ENCODE assay signal across 8 cellular contexts in the genomic region with DNA sequence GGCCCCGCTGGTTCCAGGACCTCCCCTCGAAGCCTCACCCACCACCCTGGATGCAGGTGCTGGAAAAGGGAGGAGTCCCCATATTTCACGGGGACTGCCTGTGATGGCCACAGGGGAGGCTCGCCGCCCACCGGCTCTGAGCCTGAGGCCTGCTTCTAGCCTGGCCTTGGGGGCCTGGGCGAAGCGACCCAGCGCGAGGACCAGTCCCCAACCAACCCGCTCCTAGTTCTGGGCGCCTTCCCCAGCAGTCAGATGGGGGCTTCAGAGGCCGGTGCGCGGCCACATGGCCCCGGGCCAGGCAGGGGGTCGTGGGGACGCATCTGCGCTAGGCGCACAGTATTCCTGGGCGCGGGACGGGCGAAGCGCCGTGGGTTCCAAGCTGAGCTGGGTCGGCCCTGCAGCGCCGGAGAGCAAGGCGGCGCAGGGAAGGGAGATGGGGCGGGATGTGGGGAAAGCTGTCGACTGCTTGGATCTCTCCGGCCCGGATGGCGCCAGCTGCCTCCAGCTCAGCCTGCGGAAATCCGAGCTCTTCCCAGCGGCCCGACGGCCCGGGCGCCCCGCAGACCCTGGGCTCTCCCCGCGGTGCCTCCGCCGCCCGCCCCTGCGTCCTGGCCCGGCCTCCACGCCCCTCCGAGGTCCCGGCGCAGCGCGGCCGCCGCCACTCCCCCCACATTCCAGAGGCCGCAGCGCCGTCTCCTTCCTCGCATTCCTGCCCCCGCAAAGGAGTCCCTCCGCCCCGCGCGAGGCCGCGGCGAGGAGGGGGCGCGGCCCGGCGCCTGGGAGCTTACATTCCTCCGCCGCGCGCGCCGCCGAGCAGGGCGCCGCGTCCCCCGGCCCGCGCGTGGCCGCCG. TPM values are rescaled to one million over a fixed set of nuclear protein-coding genes. Genes with fewer than 3 reads are reported as not detected.
A peak's percentile ranks its signal among the peaks of the same experiment; 100 is the strongest.
DNase-seq lines count a peak whose midpoint lies in the region; ATAC-seq, FAIRE-seq and TF ChIP-seq lines count a peak whose summit lies in the region.

Gene WTIP, plus strand, starts transcription at position 788 of the 851 bp plus-strand sequence. CDS start 217 bp downstream, outside the sequence.

- peak; percentile 73 to 82 for ATAC-seq in A549
- no peak for ATAC-seq in HG02642 (IDR thresholded peaks at IDR 0.05; ENCODE audit: poor library complexity, unreplicated experiment)

- peak within 1 kb of the TSS; percentile 87 for H3K9ac ChIP-seq in HUES64 (ENCODE audit: low read depth, low read length)

- peak within 1 kb of the TSS; percentile 83 for H3K4me3 ChIP-seq in A549
- peak within 1 kb of the TSS; percentile 81 for H3K4me3 ChIP-seq in HUES64 (ENCODE audit: low read length)

- DNase-seq in A549 (ENCODE audit: low read depth in 1 of 2, low spot score in 1 of 2) (peak; percentile 82 to 92), cerebellum (ENCODE audit: low spot score) (peak; percentile 54), kidney glomerular epithelial cell (lab: John Stamatoyannopoulos, UW) (peak; percentile 59), stromal cell of bone marrow (ENCODE audit: low read depth) (peak; percentile 66), GOT3 (lab: John Stamatoyannopoulos, UW) (no peak)
- no peak for DNase-seq in activated CD4-positive, CD25-positive, alpha-beta regulatory T cell (lab: John Stamatoyannopoulos, UW)

- H3K27me3 ChIP-seq in HUES64 (ENCODE audit: insufficient read depth, low read length), result peaks cover 26% of the 10 kb centered on the region

- H3K27ac ChIP-seq in A549, result peak within 1 kb of the TSS; percentile 87 to 91
- H3K27ac ChIP-seq in HUES64 (ENCODE audit: low read depth, low read length), result peak within 1 kb of the TSS; percentile 91

- CTCF ChIA-PET in A549 (lab: Yijun Ruan, JAX), result interaction anchor here (0.5 to 3.0 kb wide), 15 partner anchors 10 to 1414 kb away, joined by 3 to 35 read pairs (median 4); no protein-coding TSS in a partner anchor

- POLR2A ChIA-PET in A549 (lab: Yijun Ruan, JAX), result interaction anchor here (0.6 to 1.5 kb wide), 6 partner anchors 15 to 252 kb away, joined by 3 to 7 read pairs (median 4); partner anchors contain the start of genes SCGB2B2, UBA2 and ZNF302

- no peak for TF ChIP-seq RAD21 in A549 (conservative IDR thresholded peaks at IDR 0.05 in 1 of 2, IDR thresholded peaks at IDR 0.05 in 1 of 2)

- TF ChIP-seq CTCF in A549 (IDR thresholded peaks at IDR 0.05), result no peak

- WGBS in A549 (ENCODE audit: missing lambda C conversion rate), result 46% methylated on average over 42 of the region's 91 CpGs
- WGBS in HUES64, result 4% methylated on average over 91 of the region's 91 CpGs

- no peak for TF ChIP-seq EP300 in A549 (IDR thresholded peaks at IDR 0.05)

- FAIRE-seq in A549 (lab: Jason Lieb, UNC), result no peak

- no peaks in the 10 kb centered on the region for H3K36me3 ChIP-seq in HUES64 (ENCODE audit: insufficient read depth, low read length)

- no peaks in the 10 kb centered on the region for H3K9me3 ChIP-seq in A549
- no peaks in the 10 kb centered on the region for H3K9me3 ChIP-seq in HUES64 (ENCODE audit: insufficient read depth, low read depth, low read length)

- H3K4me1 ChIP-seq in A549 (peaks cover 11% of the 10 kb centered on the region; the same call in 2 of the 3 replicates), HUES64 (ENCODE audit: insufficient read depth, low read length) (peaks cover 10% of the 10 kb centered on the region; the same call in 1 of the 2 replicates)

- H3K4me2 ChIP-seq in A549, result peak within 1 kb of the TSS; percentile 84

- TF ChIP-seq POLR2A in A549 (IDR thresholded peaks at IDR 0.05; ENCODE audit: low read length), result peak; percentile 48

TF ChIP-seq in A549, 52 proteins besides CTCF, POLR2A, EP300 and RAD21 (continues in another document):
- TF ChIP-seq HEYL (CRISPR knock-in tag; IDR thresholded peaks at IDR 0.05) (no peak), ZSCAN20 (CRISPR knock-in tag; IDR thresholded peaks at IDR 0.05) (no peak), GATA3 (IDR thresholded peaks at IDR 0.05; ENCODE audit: borderline replicate concordance) (no peak), MAZ (IDR thresholded peaks at IDR 0.05; ENCODE audit: borderline replicate concordance, low read depth, low read length) (peak; percentile 81; the same call in 1 of the 2 replicates), POLR2AphosphoS2 (conservative IDR thresholded peaks at IDR 0.05; ENCODE audit: low read length) (no peak), TFCP2L1 (CRISPR knock-in tag; IDR thresholded peaks at IDR 0.05) (0 out of 2 replicates have a peak, but pooled peaks have one; percentile 26), RCOR1 (IDR thresholded peaks at IDR 0.05; ENCODE audit: low read depth, low read length) (no peak), RNF2 (IDR thresholded peaks at IDR 0.05; ENCODE audit: borderline replicate concordance, low read depth) (peak; percentile 52; the same call in 1 of the 2 replicates), JUNB (IDR thresholded peaks at IDR 0.05) (no peak), USF2 (IDR thresholded peaks at IDR 0.05) (no peak), CHD4 (IDR thresholded peaks at IDR 0.05; ENCODE audit: borderline replicate concordance) (no peak), RFX5 (IDR thresholded peaks at IDR 0.05) (no peak), CEBPB (IDR thresholded peaks at IDR 0.05) (no peak), NFE2L2 (conservative IDR thresholded peaks at IDR 0.05; ENCODE audit: low read length) (no peak), SMC3 (IDR thresholded peaks at IDR 0.05) (no peak), FOXS1 (CRISPR knock-in tag; IDR thresholded peaks at IDR 0.05) (no peak), KDM1A (IDR thresholded peaks at IDR 0.05; ENCODE audit: low read depth) (no peak), PHF8 (IDR thresholded peaks at IDR 0.05; ENCODE audit: borderline replicate concordance, low read depth) (peak; percentile 35; the same call in 1 of the 2 replicates), RARB (CRISPR knock-in tag; IDR thresholded peaks at IDR 0.05) (no peak), HMGXB4 (CRISPR knock-in tag; IDR thresholded peaks at IDR 0.05; ENCODE audit: borderline replicate concordance) (no peak), HOXA7 (CRISPR knock-in tag; IDR thresholded peaks at IDR 0.05) (no peak), ZNF302 (CRISPR knock-in tag; IDR thresholded peaks at IDR 0.05) (no peak), KDM5A (IDR thresholded peaks at IDR 0.05) (no peak), ATOH8 (CRISPR knock-in tag; IDR thresholded peaks at IDR 0.05; ENCODE audit: low read depth) (no peak), HOXB5 (CRISPR knock-in tag; IDR thresholded peaks at IDR 0.05) (peak; percentile 76; the same call in 1 of the 2 replicates), HDAC2 (IDR thresholded peaks at IDR 0.05) (no peak), BHLHE40 (IDR thresholded peaks at IDR 0.05; ENCODE audit: low read depth, low read length) (no peak), MAFK (IDR thresholded peaks at IDR 0.05; ENCODE audit: partially characterized antibody) (no peak), FOSL2 (IDR thresholded peaks at IDR 0.05) (no peak), FOSL2 (CRISPR knock-in tag; IDR thresholded peaks at IDR 0.05) (peak; percentile 18; the same call in 1 of the 2 replicates), CBX2 (IDR thresholded peaks at IDR 0.05; ENCODE audit: borderline replicate concordance, low read depth) (no peak)
- TF ChIP-seq, protein P1, sequence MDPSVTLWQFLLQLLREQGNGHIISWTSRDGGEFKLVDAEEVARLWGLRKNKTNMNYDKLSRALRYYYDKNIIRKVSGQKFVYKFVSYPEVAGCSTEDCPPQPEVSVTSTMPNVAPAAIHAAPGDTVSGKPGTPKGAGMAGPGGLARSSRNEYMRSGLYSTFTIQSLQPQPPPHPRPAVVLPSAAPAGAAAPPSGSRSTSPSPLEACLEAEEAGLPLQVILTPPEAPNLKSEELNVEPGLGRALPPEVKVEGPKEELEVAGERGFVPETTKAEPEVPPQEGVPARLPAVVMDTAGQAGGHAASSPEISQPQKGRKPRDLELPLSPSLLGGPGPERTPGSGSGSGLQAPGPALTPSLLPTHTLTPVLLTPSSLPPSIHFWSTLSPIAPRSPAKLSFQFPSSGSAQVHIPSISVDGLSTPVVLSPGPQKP (IDR thresholded peaks at IDR 0.05; ENCODE audit: low read depth, low read length), result no peak

RNA-seq across cellular contexts. Expression of gene WTIP, which starts in this region (rescaled TPM):
- polyA plus RNA-seq in A549 (2011; rRNA removed) (18.8 and 22.0 TPM in 2 replicates), A549 (2017; fragmentation: RNase III; extraction: RNeasy Plus Mini Kit Qiagen cat#74134 plus additional on column Dnase treatment) (18.8 to 21.2 TPM (median 21.2 TPM) in 3 replicates)
- 24.6 and 37.8 TPM in 2 replicates for polyA plus RNA-seq in A549 (2012; cell fraction: cytosol; rRNA removed)
- 31.1 and 32.6 TPM in 2 replicates for polyA plus RNA-seq in A549 (2012; cell fraction: nucleus; rRNA removed)
- polyA minus RNA-seq in A549 (2011; rRNA and poly(A)+ RNA removed), result 54.4 and 58.2 TPM in 2 replicates
- polyA plus RNA-seq in HUES64 (2013, experiment 1 of 2), result 11.6 TPM
- polyA plus RNA-seq in HUES64 (2013, experiment 2 of 2), result 10.6 TPM
- total RNA-seq in cerebellum, result 9.5 TPM

Comparison
In these comparisons a context has a peak if more than half of its experiments do, and no peak if none do; other contexts are left out.
1. DNase-seq: peak in A549 (2 of 2), cerebellum (single experiment), kidney glomerular epithelial cell (single experiment) and stromal cell of bone marrow (single experiment); none in GOT3 (single experiment) and activated CD4-positive, CD25-positive, alpha-beta regulatory T cell (0 of 4).